19 cellular contexts compared by ENCODE assay signal in genomic region chr10:61283066-61283465, GRCh38.
"Had no signal": no experiment of that assay in that cellular context is flagged by ENCODE, and none has a peak within 500 bp of the region (broad histone marks: within the 10 kb centered on the region; RNA-seq: fewer than 3 reads in every experiment).

No MANE protein-coding gene starts in this region.

- H3K27ac ChIP-seq: breast epithelium, neural progenitor cell, right lobe of liver, thoracic aorta, upper lobe of right lung had no signal

- H3K36me3 ChIP-seq: breast epithelium, gastroesophageal sphincter, neural progenitor cell, right lobe of liver, spleen, thoracic aorta, upper lobe of right lung had no signal

- H3K4me3 Mint-ChIP-seq: activated B cell treated with CpG ODN at 0.5 μM for 24 hours; activated naive CD8-positive, alpha-beta T cell treated with anti-CD3 and anti-CD28 coated beads, Interleukin-2, amount 10 ng/mL, durations not matched to agents 7 days and 5 days; naive B cell; neural progenitor cell had no signal

- H3K9me3 Mint-ChIP-seq: activated B cell treated with CpG ODN at 0.5 μM for 24 hours, neural progenitor cell had no signal

- DNase-seq: activated B cell treated with CpG ODN at 0.5 μM for 24 hours; activated CD4-positive, alpha-beta T cell treated with anti-CD3 and anti-CD28 coated beads, Interleukin-2, amount 50 U/mL, for 1 hour; activated gamma-delta T cell treated with Interleukin-2 at 50 U/mL for 16 hours; activated naive CD8-positive, alpha-beta T cell treated with anti-CD3 and anti-CD28 coated beads, Interleukin-2, amount 10 ng/mL, durations not matched to agents 7 days and 5 days; aorta; cerebellar nuclear complex; effector memory CD4-positive, alpha-beta T cell; left colon; midbrain; naive B cell; right lobe of liver; spleen; stimulated activated CD4-positive, alpha-beta T cell treated with anti-CD3 and anti-CD28 coated beads, Interleukin-1b, Interleukin-23, amount 100 ng/mL, for 48 hours; upper lobe of right lung had no signal

- H3K4me1 ChIP-seq: breast epithelium, neural progenitor cell, right lobe of liver had no signal

- ATAC-seq: left colon, right lobe of liver had no signal

- H3K4me1 Mint-ChIP-seq: neural progenitor cell had no signal

- H3K4me3 ChIP-seq: breast epithelium, gastroesophageal sphincter, lung, neural progenitor cell, right lobe of liver, spleen, thoracic aorta, upper lobe of right lung had no signal

- H3K9me3 ChIP-seq: breast epithelium, gastroesophageal sphincter, right lobe of liver, spleen, thoracic aorta, upper lobe of right lung had no signal

- H3K27ac Mint-ChIP-seq: activated B cell treated with CpG ODN at 0.5 μM for 24 hours; activated naive CD8-positive, alpha-beta T cell treated with anti-CD3 and anti-CD28 coated beads, Interleukin-2, amount 10 ng/mL, durations not matched to agents 7 days and 5 days; naive B cell; neural progenitor cell had no signal

- H3K27me3 ChIP-seq: breast epithelium, gastroesophageal sphincter, neural progenitor cell, right lobe of liver, spleen, upper lobe of right lung had no signal

- H3K36me3 Mint-ChIP-seq: naive B cell, neural progenitor cell had no signal
